ENCODE assay signal across 12 cellular contexts in the genomic region with DNA sequence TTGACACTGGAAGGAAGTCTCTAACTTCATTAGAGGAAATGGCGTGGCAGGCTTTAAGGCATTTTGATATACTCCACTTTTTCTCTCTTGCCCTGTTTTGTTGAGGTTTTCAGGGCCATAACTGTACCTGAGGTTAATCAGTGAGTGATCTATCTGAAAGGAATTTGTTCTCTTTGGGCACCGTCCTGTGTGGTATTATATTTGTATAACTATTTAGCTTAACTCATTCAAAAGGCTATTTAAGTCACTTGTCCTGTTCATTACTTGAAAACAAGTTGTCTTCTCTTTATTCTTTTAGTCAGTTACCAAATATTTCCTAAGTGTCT.
A peak's percentile ranks its signal among the peaks of the same experiment; 100 is the strongest.
DNase-seq lines count a peak whose midpoint lies in the region; ATAC-seq, FAIRE-seq and TF ChIP-seq lines count a peak whose summit lies in the region.
"Had no signal": no experiment of that assay in that cellular context is flagged by ENCODE, and none has a peak within 500 bp of the region (broad histone marks: within the 10 kb centered on the region; RNA-seq: fewer than 3 reads in every experiment).

No MANE protein-coding gene starts in this region.

- H3K27ac ChIP-seq in HCT116 (ENCODE audit: low read depth, low read length) (peak overlapping the region; percentile 58), GM12878 (ENCODE audit: control insufficient read depth, insufficient read depth) (no peak overlapping the region), right lobe of liver (peak overlapping the region; percentile 84 to 96 (median 96))

- TF ChIP-seq RAD21 in HCT116 (IDR thresholded peaks at IDR 0.05; ENCODE audit: low read depth) (no peak), GM12878 (IDR thresholded peaks at IDR 0.05; ENCODE audit: insufficient read depth, low read depth, low read length) (no peak)

- CTCF ChIA-PET in HCT116 (lab: Charles Lee) (interaction anchor here (0.8 to 1.5 kb wide), 2 partner anchors 30 to 103 kb away, joined by 3 read pairs; no protein-coding TSS in a partner anchor), GM12878 (lab: Yijun Ruan, JAX) (interaction anchor here (0.9 to 2.2 kb wide), 11 partner anchors 10 to 271 kb away, joined by 3 to 12 read pairs (median 3); no protein-coding TSS in a partner anchor)

- TF ChIP-seq POLR2A in HCT116 (IDR thresholded peaks at IDR 0.05; ENCODE audit: borderline replicate concordance, extremely low read depth, insufficient read depth, insufficient read length) (no peak), GM12878 (IDR thresholded peaks at IDR 0.05; ENCODE audit: low read depth, low read length) (no peak), right lobe of liver (IDR thresholded peaks at IDR 0.05) (no peak), erythroblast (IDR thresholded peaks at IDR 0.05; ENCODE audit: low read length) (no peak)

- H3K27ac Mint-ChIP-seq in stimulated activated memory B cell treated with anti-CD40 and anti-IgM and Interleukin-4, amounts not matched to agents 10 μg/mL and 1 μg/mL and 100 μg/mL, for 72 hours = peak overlapping the region; percentile 88
- H3K27ac Mint-ChIP-seq: activated naive CD4-positive, alpha-beta T cell treated with anti-CD3 and anti-CD28 coated beads, Interleukin-2, amount 10 ng/mL, durations not matched to agents 7 days and 5 days had no signal

- H3K9ac ChIP-seq in HCT116 (ENCODE audit: low read length) (peak overlapping the region; percentile 62), GM12878 (ENCODE audit: control insufficient read depth, insufficient read depth, low read length) (no peak overlapping the region)

- H3K4me2 ChIP-seq in HCT116 (ENCODE audit: low read length) (peak overlapping the region; percentile 83), GM12878 (ENCODE audit: control insufficient read depth, insufficient read depth) (no peak overlapping the region)

- H3K79me2 ChIP-seq in HCT116 (ENCODE audit: insufficient read depth, low read length) = peaks cover 22% of the 10 kb centered on the region
- no peaks in the 10 kb centered on the region; the same call in 1 of the 2 replicates for H3K79me2 ChIP-seq in GM12878 (ENCODE audit: control insufficient read depth, insufficient read depth, low read length)

- TF ChIP-seq CTCF in HCT116 (IDR thresholded peaks at IDR 0.05 in 2 of 3, conservative IDR thresholded peaks at IDR 0.05 in 1 of 3; ENCODE audit: borderline replicate concordance in 1 of 3, insufficient read depth in 1 of 3, low read depth in 2 of 3, low read length in 2 of 3) (no peak), GM12878 (IDR thresholded peaks at IDR 0.05 in 2 of 3, conservative IDR thresholded peaks at IDR 0.05 in 1 of 3; ENCODE audit: control insufficient read depth in 2 of 3, extremely low read depth in 1 of 3, insufficient read depth in 1 of 3, low read depth in 3 of 3, low read length in 3 of 3) (no peak), right lobe of liver (IDR thresholded peaks at IDR 0.05) (no peak)

- in situ Hi-C loops in GM12878 (cut with MboI) (no loop called here), HAP-1 (cut with MboI; ENCODE audit: low sequenced_read_pairs) (no loop called here)

- ATAC-seq in HCT116 (peak; percentile 42; the same call in 1 of the 2 replicates), GM12878 (no peak), right lobe of liver (peak in 1 of 4 donors; percentile 37)
- no peak for ATAC-seq in stimulated activated memory B cell treated with anti-CD40 and anti-IgM and Interleukin-4, amounts not matched to agents 10 μg/mL and 1 μg/mL and 100 μg/mL, for 72 hours

- no peak overlapping the region for H2AFZ ChIP-seq in HCT116 (ENCODE audit: low read depth, low read length, poor library complexity, severe bottlenecking)
- no peak overlapping the region for H2AFZ ChIP-seq in GM12878 (ENCODE audit: control insufficient read depth, low read depth, low read length)

- BruUV-seq in HCT116 (replicated peaks; lab: Mats Ljungman, UMichigan) = no TSS peak
- BruUV-seq in GM12878 (replicated peaks; lab: Mats Ljungman, UMichigan) = no TSS peak

- no peak for FAIRE-seq in GM12878 (lab: Jason Lieb, UNC)
- FAIRE-seq: H1 had no signal

- H4K20me1 ChIP-seq in HCT116 (ENCODE audit: insufficient read depth) (no peaks in the 10 kb centered on the region), GM12878 (ENCODE audit: control insufficient read depth, insufficient read depth) (no peaks in the 10 kb centered on the region)

- no peak for TF ChIP-seq EP300 in GM12878 (IDR thresholded peaks at IDR 0.05; ENCODE audit: borderline replicate concordance in 1 of 2, control insufficient read depth in 1 of 2, low read depth in 2 of 2, low read length in 2 of 2)

- H3K4me1 ChIP-seq in HCT116 (ENCODE audit: control insufficient read depth in 1 of 2, insufficient read depth in 2 of 2, low read length in 2 of 2) (peaks cover 46 to 52% of the 10 kb centered on the region in 2 experiments), GM12878 (ENCODE audit: control insufficient read depth, insufficient read depth, low read length) (peaks cover 13% of the 10 kb centered on the region), right lobe of liver (peaks cover 0 to 44% (median 12%) of the 10 kb centered on the region in 4 donors), HAP-1 (peaks cover 5% of the 10 kb centered on the region)

- no peaks in the 10 kb centered on the region for H3K9me2 ChIP-seq in HCT116 (ENCODE audit: insufficient read depth)

- SMC1A ChIA-PET in GM12878 (lab: Charles Lee; ENCODE audit: uncharacterized antibody, unreplicated experiment) = interaction anchor here (0.6 to 11.7 kb wide), 18 partner anchors 11 to 117 kb away, joined by 3 to 114 read pairs (median 5); no protein-coding TSS in a partner anchor

- no peak for DNase-seq in HCT116 (ENCODE audit: low read depth, low spot score)
- no peak for DNase-seq in GM12878 (ENCODE audit: low read depth, low spot score)
- DNase-seq in right lobe of liver = no peak
- DNase-seq in HAP-1 (ENCODE audit: low spot score in 2 of 2) = no peak
- DNase-seq in erythroblast (lab: John Stamatoyannopoulos, UW) = no peak
- no peak for DNase-seq in DMS79 treated with DMSO at 0.1 percent for 48 hours (lab: John Stamatoyannopoulos, UW)
- no peak for DNase-seq in activated CD4-positive, alpha-beta T cell treated with anti-CD3 and anti-CD28 coated beads, Interleukin-2, amount 50 U/mL, for 48 hours
- DNase-seq: activated naive CD4-positive, alpha-beta T cell treated with anti-CD3 and anti-CD28 coated beads, Interleukin-2, amount 10 ng/mL, durations not matched to agents 7 days and 5 days; NCI-H1694; stimulated activated CD4-positive, alpha-beta T cell treated with anti-CD3 and anti-CD28 coated beads, Interleukin-1b, Interleukin-23, amount 100 ng/mL, for 48 hours had no signal

- no peaks in the 10 kb centered on the region for H3K9me3 ChIP-seq in HCT116 (ENCODE audit: control insufficient read depth in 1 of 2, insufficient read depth in 1 of 2, low read depth in 1 of 2, low read length in 2 of 2)
- H3K9me3 ChIP-seq in GM12878 (replicated peaks; ENCODE audit: control insufficient read depth, insufficient read depth, low read length) = no peaks in the 10 kb centered on the region
- no peaks in the 10 kb centered on the region for H3K9me3 ChIP-seq in right lobe of liver
- H3K9me3 ChIP-seq in HAP-1 = no peaks in the 10 kb centered on the region

- WGBS in GM12878 (ENCODE audit: insufficient coverage, insufficient replicate concordance, low lambda C conversion rate, missing lambda C conversion rate) = 48% methylated on average over 2 of the region's 2 CpGs
- WGBS in right lobe of liver (ENCODE audit: insufficient coverage, low coverage, low lambda C conversion rate, missing lambda C conversion rate) = 10% methylated on average over 2 of the region's 2 CpGs

- no peaks in the 10 kb centered on the region for H3K27me3 Mint-ChIP-seq in stimulated activated memory B cell treated with anti-CD40 and anti-IgM and Interleukin-4, amounts not matched to agents 10 μg/mL and 1 μg/mL and 100 μg/mL, for 72 hours

- RAD21 ChIA-PET in HCT116 (lab: Charles Lee; ENCODE audit: low non-redundant PET in 1 of 2, low total read pairs in 2 of 2, uncharacterized antibody in 2 of 2, unreplicated experiment in 2 of 2) = no interaction called here
- RAD21 ChIA-PET in GM12878 (lab: Charles Lee; ENCODE audit: unreplicated experiment) = interaction anchor here (0.6 to 6.5 kb wide), 23 partner anchors 8 to 391 kb away, joined by 3 to 70 read pairs (median 4); partner anchors contain the start of gene NEDD4L

- H3K4me1 Mint-ChIP-seq in stimulated activated memory B cell treated with anti-CD40 and anti-IgM and Interleukin-4, amounts not matched to agents 10 μg/mL and 1 μg/mL and 100 μg/mL, for 72 hours = peaks cover 75% of the 10 kb centered on the region
- H3K4me1 Mint-ChIP-seq: activated naive CD4-positive, alpha-beta T cell treated with anti-CD3 and anti-CD28 coated beads, Interleukin-2, amount 10 ng/mL, durations not matched to agents 7 days and 5 days had no signal

- no peaks in the 10 kb centered on the region for H3K9me3 Mint-ChIP-seq in stimulated activated memory B cell treated with anti-CD40 and anti-IgM and Interleukin-4, amounts not matched to agents 10 μg/mL and 1 μg/mL and 100 μg/mL, for 72 hours
- H3K9me3 Mint-ChIP-seq: activated naive CD4-positive, alpha-beta T cell treated with anti-CD3 and anti-CD28 coated beads, Interleukin-2, amount 10 ng/mL, durations not matched to agents 7 days and 5 days had no signal

- intact Hi-C loops in HCT116 (cut with micrococcal nuclease) (no loop called here), GM12878 (cut with micrococcal nuclease; ENCODE audit: unreplicated experiment) (loop anchor here (2.0 kb wide), 1 partner anchor 14 kb away; no protein-coding TSS in a partner anchor), right lobe of liver (cut with DNase I) (no loop called here)

- H3K36me3 ChIP-seq in HCT116 (ENCODE audit: control insufficient read depth in 1 of 2, insufficient read depth in 2 of 2, low read length in 2 of 2) (no peaks in the 10 kb centered on the region), GM12878 (ENCODE audit: control insufficient read depth in 2 of 2, insufficient read depth in 2 of 2, low read length in 1 of 2) (no peaks in the 10 kb centered on the region), right lobe of liver (no peaks in the 10 kb centered on the region), HAP-1 (replicated peaks) (no peaks in the 10 kb centered on the region)

- peak overlapping the region; percentile 65 for H3K4me3 Mint-ChIP-seq in stimulated activated memory B cell treated with anti-CD40 and anti-IgM and Interleukin-4, amounts not matched to agents 10 μg/mL and 1 μg/mL and 100 μg/mL, for 72 hours
- H3K4me3 Mint-ChIP-seq: activated naive CD4-positive, alpha-beta T cell treated with anti-CD3 and anti-CD28 coated beads, Interleukin-2, amount 10 ng/mL, durations not matched to agents 7 days and 5 days had no signal

- H3K36me3 Mint-ChIP-seq in stimulated activated memory B cell treated with anti-CD40 and anti-IgM and Interleukin-4, amounts not matched to agents 10 μg/mL and 1 μg/mL and 100 μg/mL, for 72 hours = no peaks in the 10 kb centered on the region
- H3K36me3 Mint-ChIP-seq: activated naive CD4-positive, alpha-beta T cell treated with anti-CD3 and anti-CD28 coated beads, Interleukin-2, amount 10 ng/mL, durations not matched to agents 7 days and 5 days had no signal

- H3K4me3 ChIP-seq in HCT116 (replicated peaks in 1 of 2; ENCODE audit: low read depth in 1 of 2, low read length in 2 of 2) (peak overlapping the region in 1 of 2 experiments; percentile 57; a peak in 2 of 4 replicates), GM12878 (no peak overlapping the region), right lobe of liver (peak overlapping the region in 2 of 3 donors; percentile 11 to 21), HAP-1 (no peak overlapping the region)

- H3K27me3 ChIP-seq in HCT116 (ENCODE audit: insufficient read depth, low read length) (no peaks in the 10 kb centered on the region), GM12878 (replicated peaks in 1 of 2; ENCODE audit: control insufficient read depth in 2 of 2, insufficient read depth in 2 of 2, low read length in 1 of 2) (no peaks in the 10 kb centered on the region), right lobe of liver (no peaks in the 10 kb centered on the region), HAP-1 (ENCODE audit: low read depth) (no peaks in the 10 kb centered on the region)

- POLR2A ChIA-PET in HCT116 (lab: Charles Lee) (no interaction called here), GM12878 (lab: Charles Lee) (interaction anchor here (0.6 to 7.5 kb wide), 12 partner anchors 8 to 435 kb away, joined by 3 to 46 read pairs (median 4); no protein-coding TSS in a partner anchor)

Comparison
In these comparisons a context has a peak if more than half of its experiments do, and no peak if none do; other contexts are left out.
1. H3K4me3 ChIP-seq: peak in right lobe of liver (2 of 3); none in GM12878 (single experiment) and HAP-1 (single experiment).